In genomic region chr1:73044241-73044640, GRCh38 we compare ENCODE assay signal across 25 cellular contexts.
DNase-seq lines count a peak whose midpoint lies in the region; ATAC-seq and TF ChIP-seq lines count a peak whose summit lies in the region.
"Had no signal": no experiment of that assay in that cellular context is flagged by ENCODE, and none has a peak within 500 bp of the region (broad histone marks: within the 10 kb centered on the region; RNA-seq: fewer than 3 reads in every experiment).

No MANE protein-coding gene starts in this region.

- H3K27me3 ChIP-seq in PC-3 (ENCODE audit: low read length) (no peaks in the 10 kb centered on the region), MM.1S (replicated peaks; ENCODE audit: insufficient read depth, low read length) (no peaks in the 10 kb centered on the region)
- H3K27me3 ChIP-seq: heart right ventricle, vagina had no signal

- H3K27ac ChIP-seq in PC-3 (ENCODE audit: low read length), result no peak overlapping the region
- no peak overlapping the region for H3K27ac ChIP-seq in MM.1S (ENCODE audit: low read length)
- H3K27ac ChIP-seq: epithelial cell of prostate, heart right ventricle, KMS-11, vagina had no signal

- TF ChIP-seq CTCF in PC-3 (conservative IDR thresholded peaks at IDR 0.05; ENCODE audit: low read depth, low read length) (no peak), epithelial cell of esophagus (IDR thresholded peaks at IDR 0.05; ENCODE audit: insufficient read depth, low read depth, low read length, missing control alignments) (no peak), retinal pigment epithelial cell (conservative IDR thresholded peaks at IDR 0.05; ENCODE audit: low read depth, low read length) (no peak), MM.1S (IDR thresholded peaks at IDR 0.05; ENCODE audit: low read length) (no peak), omental fat pad (IDR thresholded peaks at IDR 0.05) (no peak)

- POLR2A ChIA-PET in PC-3 (lab: Charles Lee; ENCODE audit: unreplicated experiment), result no interaction called here

- BruUV-seq in PC-3 (replicated peaks; lab: Mats Ljungman, UMichigan), result no TSS peak

- DNase-seq in Jurkat, Clone E6-1 (ENCODE audit: low read depth, low spot score), result peak; percentile 11
- DNase-seq in PC-3 (no peak), epithelial cell of esophagus (ENCODE audit: low read depth) (peak; percentile 1), retinal pigment epithelial cell (ENCODE audit: low read depth) (peak; percentile 4), MM.1S (no peak), omental fat pad (ENCODE audit: low spot score) (no peak), NCI-H1436 treated with DMSO at 0.1 percent for 48 hours (lab: John Stamatoyannopoulos, UW) (no peak)
- DNase-seq in stimulated activated CD4-positive, alpha-beta T cell treated with anti-CD3 and anti-CD28 coated beads, Interleukin-4, amount 100 ng/mL, for 24 hours, result no peak
- DNase-seq: activated CD4-positive, alpha-beta T cell treated with anti-CD3 and anti-CD28 coated beads for 1 hour; activated CD8-positive, alpha-beta T cell treated with anti-CD3 and anti-CD28 coated beads, Interleukin-2, amount 10 ng/mL, durations not matched to agents 7 days and 5 days; cerebellar nuclear complex; heart right ventricle; NCI-H1092 treated with DMSO at 0.1 percent for 48 hours; NCI-H2081; NCI-H345; NCI-H82; RPMI8226; SK-N-SH; T-helper 17 cell had no signal

- no peak overlapping the region for H2AFZ ChIP-seq in PC-3 (ENCODE audit: low read length)
- no peak overlapping the region for H2AFZ ChIP-seq in MM.1S (ENCODE audit: low read length)

- no peaks in the 10 kb centered on the region for H3K9me3 ChIP-seq in PC-3 (ENCODE audit: low read length)
- no peaks in the 10 kb centered on the region for H3K9me3 ChIP-seq in MM.1S (replicated peaks; ENCODE audit: insufficient read depth, low read length)
- H3K9me3 ChIP-seq: SK-N-SH, vagina had no signal

- no peak overlapping the region for H3K4me2 ChIP-seq in PC-3 (ENCODE audit: low read length)
- H3K4me2 ChIP-seq in MM.1S (ENCODE audit: low read depth, low read length), result no peak overlapping the region
- H3K4me2 ChIP-seq: KMS-11, SK-N-SH had no signal

- CTCF ChIA-PET in PC-3 (lab: Charles Lee), result no interaction called here

- H3F3A ChIP-seq in PC-3 (ENCODE audit: low read length, unreplicated experiment) (no peaks in the 10 kb centered on the region), MM.1S (ENCODE audit: insufficient read depth, low read length) (no peaks in the 10 kb centered on the region)

- H3K36me3 ChIP-seq in PC-3 (ENCODE audit: low read depth, low read length) (no peaks in the 10 kb centered on the region), MM.1S (replicated peaks; ENCODE audit: insufficient read depth, low read length) (no peaks in the 10 kb centered on the region)
- H3K36me3 ChIP-seq: heart right ventricle, vagina had no signal

- H3K9me2 ChIP-seq in PC-3 (replicated peaks; ENCODE audit: low read length) (no peaks in the 10 kb centered on the region), MM.1S (replicated peaks; ENCODE audit: insufficient read depth, low read length) (no peaks in the 10 kb centered on the region)
- H3K9me2 ChIP-seq: SK-N-SH had no signal

- intact Hi-C loops in PC-3 (cut with micrococcal nuclease), result no loop called here

- H4K20me1 ChIP-seq in PC-3 (ENCODE audit: low read length) (no peaks in the 10 kb centered on the region), MM.1S (ENCODE audit: insufficient read depth, low read length) (no peaks in the 10 kb centered on the region)

- H3K4me1 ChIP-seq in PC-3 (ENCODE audit: insufficient read depth, low read length) (no peaks in the 10 kb centered on the region), MM.1S (ENCODE audit: low read length) (no peaks in the 10 kb centered on the region)
- H3K4me1 ChIP-seq: heart right ventricle, vagina had no signal

- no peaks in the 10 kb centered on the region for H3K79me2 ChIP-seq in PC-3 (ENCODE audit: low read length)
- H3K79me2 ChIP-seq in MM.1S (ENCODE audit: low read length), result no peaks in the 10 kb centered on the region

- ATAC-seq in PC-3 (peak; percentile 50), omental fat pad (ENCODE audit: low FRiP score) (no peak)
- ATAC-seq: activated CD8-positive, alpha-beta T cell treated with anti-CD3 and anti-CD28 coated beads, Interleukin-2, amount 10 ng/mL, durations not matched to agents 7 days and 5 days; GM12878; HCT116; T-helper 17 cell had no signal

- H3K9ac ChIP-seq in PC-3 (ENCODE audit: low read length), result no peak overlapping the region
- no peak overlapping the region for H3K9ac ChIP-seq in MM.1S (ENCODE audit: low read length)
- H3K9ac ChIP-seq: KMS-11, SK-N-SH had no signal

- H3K4me3 ChIP-seq in Jurkat, Clone E6-1 (ENCODE audit: low read length), result no peak overlapping the region
- H3K4me3 ChIP-seq in PC-3 (ENCODE audit: low read length) (no peak overlapping the region), epithelial cell of esophagus (ENCODE audit: low read length) (no peak overlapping the region), retinal pigment epithelial cell (ENCODE audit: low read length) (no peak overlapping the region), MM.1S (ENCODE audit: low read length) (no peak overlapping the region)
- H3K4me3 ChIP-seq: GM12878, heart right ventricle, lung, vagina had no signal

Comparison
In these comparisons a context has a peak if more than half of its experiments do, and no peak if none do; other contexts are left out.
1. DNase-seq: peak in Jurkat, Clone E6-1 (single experiment), epithelial cell of esophagus (single experiment) and retinal pigment epithelial cell (single experiment); none in PC-3 (single experiment), MM.1S (single experiment), stimulated activated CD4-positive, alpha-beta T cell treated with anti-CD3 and anti-CD28 coated beads, Interleukin-4, amount 100 ng/mL, for 24 hours (single experiment), omental fat pad (single experiment) and NCI-H1436 treated with DMSO at 0.1 percent for 48 hours (single experiment).